In the genomic region with DNA sequence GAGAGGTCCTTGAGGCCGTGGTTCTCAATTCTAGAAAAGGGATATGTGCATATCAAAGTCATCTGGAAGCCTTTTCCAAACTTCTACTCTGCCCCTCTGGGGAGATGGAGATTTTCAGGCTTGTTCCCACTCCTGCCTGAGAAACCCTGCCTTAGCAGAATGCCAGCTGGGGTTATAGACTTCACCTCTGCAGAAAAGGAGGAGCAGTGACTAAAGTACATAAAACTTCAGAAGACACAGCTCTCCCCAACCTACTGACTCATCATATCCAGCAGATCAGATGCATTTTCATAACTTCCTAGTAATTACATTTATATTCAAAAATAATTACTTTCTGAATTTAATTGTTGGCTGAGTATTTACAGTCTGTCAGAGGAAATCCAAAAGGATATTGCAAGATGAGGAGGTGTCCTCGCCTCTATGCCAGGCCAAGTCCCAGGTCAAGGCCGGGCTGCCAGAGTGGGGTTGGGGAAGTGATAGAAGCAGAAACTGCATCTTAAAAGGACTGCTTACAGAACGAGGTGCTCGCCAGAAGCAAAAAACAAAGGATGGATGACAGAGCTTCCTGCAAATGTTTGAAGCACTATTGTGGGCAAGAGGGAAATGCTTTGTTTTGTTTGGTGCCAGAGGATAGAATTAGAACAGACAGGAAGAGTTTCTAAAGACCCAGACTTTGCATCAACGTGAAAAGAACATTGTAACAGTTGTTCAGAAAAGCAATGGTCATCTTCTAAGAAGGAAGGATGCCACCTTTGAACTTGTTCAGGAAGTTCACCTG, we compare ENCODE assay signal across 18 cellular contexts.
DNase-seq lines count a peak whose midpoint lies in the region; ATAC-seq and TF ChIP-seq lines count a peak whose summit lies in the region.
"Had no signal": no experiment of that assay in that cellular context is flagged by ENCODE, and none has a peak within 500 bp of the region (broad histone marks: within the 10 kb centered on the region; RNA-seq: fewer than 3 reads in every experiment).

No MANE protein-coding gene starts in this region.

- no peak overlapping the region for H3K4me3 ChIP-seq in right lobe of liver
- H3K4me3 ChIP-seq: thoracic aorta had no signal

- no peak overlapping the region for H3K27ac ChIP-seq in right lobe of liver
- H3K27ac ChIP-seq: thoracic aorta had no signal

- H3K27ac Mint-ChIP-seq in dendritic cell treated with granulocyte-macrophage colony-stimulating factor and Interleukin-4, amounts not matched to agents 40 ng/mL and 50 ng/mL, for 4 days, result peak overlapping the region; percentile 85
- H3K27ac Mint-ChIP-seq: activated CD4-positive, alpha-beta memory T cell treated with anti-CD3 and anti-CD28 coated beads for 36 hours; progenitor cell of endocrine pancreas had no signal

- ATAC-seq in right lobe of liver, result no peak
- ATAC-seq: Right ventricle myocardium inferior had no signal

- no peaks in the 10 kb centered on the region for H3K9me3 ChIP-seq in right lobe of liver
- H3K9me3 ChIP-seq: thoracic aorta had no signal

- WGBS in right lobe of liver (ENCODE audit: insufficient coverage, low coverage, low lambda C conversion rate, missing lambda C conversion rate), result 14% methylated on average over 5 of the region's 6 CpGs

- no peak overlapping the region for H3K4me3 Mint-ChIP-seq in dendritic cell treated with granulocyte-macrophage colony-stimulating factor and Interleukin-4, amounts not matched to agents 40 ng/mL and 50 ng/mL, for 4 days
- H3K4me3 Mint-ChIP-seq: activated CD4-positive, alpha-beta memory T cell treated with anti-CD3 and anti-CD28 coated beads for 36 hours had no signal

- no peaks in the 10 kb centered on the region for H3K36me3 ChIP-seq in right lobe of liver
- H3K36me3 ChIP-seq: thoracic aorta had no signal

- peaks cover 22% of the 10 kb centered on the region for H3K4me1 Mint-ChIP-seq in dendritic cell treated with granulocyte-macrophage colony-stimulating factor and Interleukin-4, amounts not matched to agents 40 ng/mL and 50 ng/mL, for 4 days (ENCODE audit: low read depth)

- peak; percentile 47 for DNase-seq in AG08396 (ENCODE audit: low spot score)
- peak; percentile 84 for DNase-seq in HCEC 1CT
- DNase-seq in medulla oblongata (ENCODE audit: extremely low spot score), result peak; percentile 30
- no peak for DNase-seq in SHP77 treated with DMSO at 0.1 percent for 48 hours (lab: John Stamatoyannopoulos, UW)
- DNase-seq in COLO829 (ENCODE audit: low spot score), result no peak
- DNase-seq in NCI-H748 (lab: John Stamatoyannopoulos, UW; ENCODE audit: unreplicated experiment), result no peak
- no peak for DNase-seq in right lobe of liver
- DNase-seq: activated CD4-positive, alpha-beta memory T cell treated with anti-CD3 and anti-CD28 coated beads for 36 hours; AML-193; KBM-7; NCI-H1930; NCI-H748 treated with DMSO at 0.1 percent for 48 hours; stimulated activated CD8-positive, alpha-beta memory T cell treated with anti-CD3 and anti-CD28 coated beads, Interleukin-4, amount 100 ng/mL, for 48 hours; T-helper 9 cell had no signal

- no peaks in the 10 kb centered on the region for H3K4me1 ChIP-seq in right lobe of liver

- H3K36me3 Mint-ChIP-seq in dendritic cell treated with granulocyte-macrophage colony-stimulating factor and Interleukin-4, amounts not matched to agents 40 ng/mL and 50 ng/mL, for 4 days (ENCODE audit: low read depth), result no peaks in the 10 kb centered on the region
- H3K36me3 Mint-ChIP-seq: activated CD4-positive, alpha-beta memory T cell treated with anti-CD3 and anti-CD28 coated beads for 36 hours had no signal

- intact Hi-C loops in dendritic cell treated with granulocyte-macrophage colony-stimulating factor and Interleukin-4, amounts not matched to agents 40 ng/mL and 50 ng/mL, for 4 days (cut with micrococcal nuclease), result no loop called here
- intact Hi-C loops in right lobe of liver (cut with DNase I), result no loop called here

- TF ChIP-seq CTCF in right lobe of liver (IDR thresholded peaks at IDR 0.05), result no peak

- no peaks in the 10 kb centered on the region for H3K27me3 Mint-ChIP-seq in dendritic cell treated with granulocyte-macrophage colony-stimulating factor and Interleukin-4, amounts not matched to agents 40 ng/mL and 50 ng/mL, for 4 days

- H3K9me3 Mint-ChIP-seq in dendritic cell treated with granulocyte-macrophage colony-stimulating factor and Interleukin-4, amounts not matched to agents 40 ng/mL and 50 ng/mL, for 4 days, result no peaks in the 10 kb centered on the region
- H3K9me3 Mint-ChIP-seq: activated CD4-positive, alpha-beta memory T cell treated with anti-CD3 and anti-CD28 coated beads for 36 hours had no signal

- no peak for TF ChIP-seq POLR2A in right lobe of liver (IDR thresholded peaks at IDR 0.05)

- no peaks in the 10 kb centered on the region for H3K27me3 ChIP-seq in right lobe of liver

Comparison
In these comparisons a context has a peak if more than half of its experiments do, and no peak if none do; other contexts are left out.
1. DNase-seq: peak in AG08396 (single experiment), HCEC 1CT (single experiment) and medulla oblongata (single experiment); none in SHP77 treated with DMSO at 0.1 percent for 48 hours (single experiment), COLO829 (single experiment), NCI-H748 (single experiment) and right lobe of liver (0 of 3).